Comparison of ENCODE assay signal across 8 cellular contexts in genomic region chr2:213150315-213150951, GRCh38. TPM values are rescaled to one million over a fixed set of nuclear protein-coding genes. Genes with fewer than 3 reads are reported as not detected.
DNase-seq lines count a peak whose midpoint lies in the region; ATAC-seq, FAIRE-seq and TF ChIP-seq lines count a peak whose summit lies in the region.

No MANE protein-coding gene starts in this region.

- TF ChIP-seq POLR2A in A549 (IDR thresholded peaks at IDR 0.05; ENCODE audit: low read length) (no peak), GM18505 (IDR thresholded peaks at IDR 0.05; ENCODE audit: borderline replicate concordance, extremely low read depth, insufficient read depth, insufficient read length) (no peak)

- H3K9me3 Mint-ChIP-seq in activated naive CD8-positive, alpha-beta T cell treated with anti-CD3 and anti-CD28 coated beads for 36 hours, result no peaks in the 10 kb centered on the region

- H3K36me3 Mint-ChIP-seq in activated naive CD8-positive, alpha-beta T cell treated with anti-CD3 and anti-CD28 coated beads for 36 hours, result no peaks in the 10 kb centered on the region

- H3K4me3 Mint-ChIP-seq in activated naive CD8-positive, alpha-beta T cell treated with anti-CD3 and anti-CD28 coated beads for 36 hours, result peak overlapping the region; percentile 91

- H3K27ac Mint-ChIP-seq in activated naive CD8-positive, alpha-beta T cell treated with anti-CD3 and anti-CD28 coated beads for 36 hours, result peak overlapping the region; percentile 86

- no peak for FAIRE-seq in A549 (lab: Jason Lieb, UNC)

- peak overlapping the region; percentile 85 for H3K4me2 ChIP-seq in A549

- no peak for TF ChIP-seq EP300 in A549 (IDR thresholded peaks at IDR 0.05)

- TF ChIP-seq CTCF in A549 (IDR thresholded peaks at IDR 0.05), result no peak

- WGBS in A549 (ENCODE audit: missing lambda C conversion rate), result 10% methylated on average over 8 of the region's 9 CpGs
- WGBS in iPS DF 6.9 (ENCODE audit: insufficient coverage, insufficient read length), result no CpG with 5 or more reads among the region's 9 CpGs

- no peak for TF ChIP-seq RAD21 in A549 (conservative IDR thresholded peaks at IDR 0.05 in 1 of 2, IDR thresholded peaks at IDR 0.05 in 1 of 2)

- H3K4me3 ChIP-seq in A549, result peak overlapping the region; percentile 90
- peak overlapping the region; percentile 68; the same call in 1 of the 2 replicates for H3K4me3 ChIP-seq in iPS DF 6.9 (ENCODE audit: low read length)

- H3K4me1 ChIP-seq in A549, result peaks cover 12% of the 10 kb centered on the region; the same call in 2 of the 3 replicates
- H3K4me1 ChIP-seq in iPS DF 6.9 (ENCODE audit: control insufficient read depth, insufficient read depth, low read length), result peaks cover 1% of the 10 kb centered on the region; the same call in 1 of the 2 replicates

- H3K27me3 Mint-ChIP-seq in activated naive CD8-positive, alpha-beta T cell treated with anti-CD3 and anti-CD28 coated beads for 36 hours, result peaks cover 70% of the 10 kb centered on the region

- no peaks in the 10 kb centered on the region for H3K36me3 ChIP-seq in iPS DF 6.9 (ENCODE audit: control insufficient read depth, insufficient read depth, low read length)

- CTCF ChIA-PET in A549 (lab: Yijun Ruan, JAX), result interaction anchor here (0.7 kb wide), 1 partner anchor 407 kb away, joined by 6 read pairs; no protein-coding TSS in a partner anchor

- no peak for DNase-seq in A549 (ENCODE audit: low read depth in 1 of 2, low spot score in 1 of 2)
- peak; percentile 36 for DNase-seq in HCEC 1CT
- DNase-seq in activated naive CD8-positive, alpha-beta T cell treated with anti-CD3 and anti-CD28 coated beads for 36 hours, result no peak
- DNase-seq in iPS DF 6.9 (ENCODE audit: low read depth, low spot score), result peak; percentile 20
- peak; percentile 66 for DNase-seq in sciatic nerve (ENCODE audit: low spot score)

- POLR2A ChIA-PET in A549 (lab: Yijun Ruan, JAX), result interaction anchor here (0.6 kb wide), 1 partner anchor 80 kb away, joined by 7 read pairs; no protein-coding TSS in a partner anchor

- H3K9me3 ChIP-seq in A549 (no peaks in the 10 kb centered on the region), iPS DF 6.9 (ENCODE audit: control insufficient read depth, insufficient read depth, low read length) (no peaks in the 10 kb centered on the region)

- H3K4me1 Mint-ChIP-seq in activated naive CD8-positive, alpha-beta T cell treated with anti-CD3 and anti-CD28 coated beads for 36 hours, result peaks cover 34% of the 10 kb centered on the region

- no peaks in the 10 kb centered on the region for H3K27me3 ChIP-seq in iPS DF 6.9 (ENCODE audit: control insufficient read depth, insufficient read depth, low read length)

- H3K27ac ChIP-seq in A549 (no peak overlapping the region), iPS DF 6.9 (ENCODE audit: low read length) (no peak overlapping the region)

- intact Hi-C loops in sciatic nerve (cut with DNase I), result loop anchor here (5.0 kb wide), 1 partner anchor 463 kb away; no protein-coding TSS in a partner anchor

- ATAC-seq in A549 (no peak), sciatic nerve (peak; percentile 18), GM18505 (IDR thresholded peaks at IDR 0.05; ENCODE audit: unreplicated experiment) (no peak), GM21529 (IDR thresholded peaks at IDR 0.05; ENCODE audit: unreplicated experiment) (no peak), HG02981 (IDR thresholded peaks at IDR 0.05; ENCODE audit: unreplicated experiment) (no peak)

TF ChIP-seq in A549, 52 proteins besides CTCF, POLR2A, EP300 and RAD21:
- TF ChIP-seq BHLHE40 (IDR thresholded peaks at IDR 0.05; ENCODE audit: low read depth, low read length) (no peak), ZFP36 (IDR thresholded peaks at IDR 0.05; ENCODE audit: borderline replicate concordance, partially characterized antibody) (no peak), ZC3H11A (IDR thresholded peaks at IDR 0.05) (no peak), TP53 (CRISPR knock-in tag; IDR thresholded peaks at IDR 0.05) (no peak), NPAS2 (CRISPR knock-in tag; IDR thresholded peaks at IDR 0.05; ENCODE audit: borderline replicate concordance) (no peak), RNF2 (IDR thresholded peaks at IDR 0.05; ENCODE audit: borderline replicate concordance, low read depth) (no peak), HEYL (CRISPR knock-in tag; IDR thresholded peaks at IDR 0.05) (no peak), ZSCAN20 (CRISPR knock-in tag; IDR thresholded peaks at IDR 0.05) (no peak), BCL3 (IDR thresholded peaks at IDR 0.05) (no peak), CBX8 (IDR thresholded peaks at IDR 0.05) (no peak), JUN (IDR thresholded peaks at IDR 0.05) (no peak), ELK1 (IDR thresholded peaks at IDR 0.05; ENCODE audit: low read depth, low read length) (no peak), HOXB5 (CRISPR knock-in tag; IDR thresholded peaks at IDR 0.05) (no peak), RFX5 (IDR thresholded peaks at IDR 0.05) (no peak), FOSB (CRISPR knock-in tag; IDR thresholded peaks at IDR 0.05) (no peak), CBX2 (IDR thresholded peaks at IDR 0.05; ENCODE audit: borderline replicate concordance, low read depth) (no peak), MYC (IDR thresholded peaks at IDR 0.05; ENCODE audit: borderline replicate concordance, low read length) (no peak), HMGXB4 (CRISPR knock-in tag; IDR thresholded peaks at IDR 0.05; ENCODE audit: borderline replicate concordance) (no peak), MAZ (IDR thresholded peaks at IDR 0.05; ENCODE audit: borderline replicate concordance, low read depth, low read length) (no peak), TFCP2L1 (CRISPR knock-in tag; IDR thresholded peaks at IDR 0.05) (no peak)
TF ChIP-seq in A549: peak in this region for 0.

RNA-seq across cellular contexts. Expression of gene IKZF2, which starts 1.0 kb away (rescaled TPM):
- polyA plus RNA-seq in A549 (2011; rRNA removed) (0.44 and 0.75 TPM in 2 replicates), A549 (2017; fragmentation: RNase III; extraction: RNeasy Plus Mini Kit Qiagen cat#74134 plus additional on column Dnase treatment) (0.14 to 0.18 TPM (median 0.17 TPM) in 3 replicates)
- 0.04 and 0.07 TPM in 2 replicates for polyA plus RNA-seq in A549 (2012; cell fraction: cytosol; rRNA removed)
- polyA plus RNA-seq in A549 (2012; cell fraction: nucleus; rRNA removed), result 0.02 and 0.11 TPM in 2 replicates
- 1.0 and 2.5 TPM in 2 replicates for polyA minus RNA-seq in A549 (2011; rRNA and poly(A)+ RNA removed)
- 10 to 100 TPM; 12.9 to 13.0 TPM for total RNA-seq in activated naive CD8-positive, alpha-beta T cell treated with anti-CD3 and anti-CD28 coated beads for 36 hours
- total RNA-seq in sciatic nerve, result 22.1 TPM

Comparison
In these comparisons a context has a peak if more than half of its experiments do, and no peak if none do; other contexts are left out.
1. DNase-seq: peak in HCEC 1CT (single experiment), iPS DF 6.9 (single experiment) and sciatic nerve (single experiment); none in A549 (0 of 2) and activated naive CD8-positive, alpha-beta T cell treated with anti-CD3 and anti-CD28 coated beads for 36 hours (single experiment).